Comparison of ENCODE assay signal across 8 cellular contexts in the genomic region with DNA sequence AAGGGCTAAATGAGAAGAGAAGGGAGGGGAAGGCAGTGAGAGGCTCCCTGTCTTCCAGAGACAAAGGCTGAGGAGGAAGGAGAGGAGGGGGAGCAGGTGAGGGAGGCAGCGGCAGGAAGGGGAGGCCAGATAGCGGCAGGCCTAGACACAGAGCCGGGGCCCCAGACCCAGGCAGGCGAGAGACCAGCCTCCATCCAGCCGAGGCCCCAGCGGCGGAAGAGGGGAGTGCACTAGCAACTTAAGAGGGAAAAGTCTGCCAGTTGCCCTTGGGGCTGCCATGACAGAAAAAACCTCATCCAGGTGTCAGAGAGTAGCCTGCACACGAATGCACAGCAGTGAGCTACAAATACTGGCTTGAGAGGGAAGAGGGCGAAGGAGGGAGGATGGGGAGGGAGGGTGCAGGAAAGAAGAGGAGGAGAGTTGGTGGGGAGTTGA. TPM values are rescaled to one million over a fixed set of nuclear protein-coding genes. Genes with fewer than 3 reads are reported as not detected.
DNase-seq lines count a peak whose midpoint lies in the region; ATAC-seq, FAIRE-seq and TF ChIP-seq lines count a peak whose summit lies in the region.

No MANE protein-coding gene starts in this region.

- no TSS peak for BruUV-seq in GM12878 (replicated peaks; lab: Mats Ljungman, UMichigan)

- no peak overlapping the region for H3K9ac ChIP-seq in GM12878 (ENCODE audit: control insufficient read depth, insufficient read depth, low read length)

- H3K4me3 ChIP-seq in GM12878, result no peak overlapping the region

- SMC1A ChIA-PET in GM12878 (lab: Charles Lee; ENCODE audit: uncharacterized antibody, unreplicated experiment), result no interaction called here

- H3K27me3 Mint-ChIP-seq in naive thymus-derived CD8-positive, alpha-beta T cell, result peaks cover 0 to 19% (median 9%) of the 10 kb centered on the region in 5 donors
- H3K27me3 Mint-ChIP-seq in activated T-helper 2 cell treated with anti-CD3 and anti-CD28 coated beads, Interferon-gamma antibody, Interleukin-2, Interleukin-4, amounts not matched to agents 10 μg/mL and 5 μg/mL and 100 μg/mL, durations not matched to agents 14 hours and 24 hours and 36 hours (ENCODE audit: low read depth), result peaks cover 11% of the 10 kb centered on the region

- H3K4me1 Mint-ChIP-seq in naive thymus-derived CD8-positive, alpha-beta T cell, result peaks cover 0 to 6% (median 3%) of the 10 kb centered on the region in 4 donors
- no peaks in the 10 kb centered on the region for H3K4me1 Mint-ChIP-seq in activated T-helper 2 cell treated with anti-CD3 and anti-CD28 coated beads, Interferon-gamma antibody, Interleukin-2, Interleukin-4, amounts not matched to agents 10 μg/mL and 5 μg/mL and 100 μg/mL, durations not matched to agents 14 hours and 24 hours and 36 hours (ENCODE audit: low read depth)

- no peak overlapping the region for H2AFZ ChIP-seq in GM12878 (ENCODE audit: control insufficient read depth, low read depth, low read length)

- CTCF ChIA-PET in GM10248 (lab: Yijun Ruan, JAX), result no interaction called here
- CTCF ChIA-PET in GM12878 (lab: Yijun Ruan, JAX), result interaction anchor here (0.7 kb wide), 1 partner anchor 148 kb away, joined by 3 read pairs; no protein-coding TSS in a partner anchor

- in situ Hi-C loops in GM12878 (cut with MboI), result no loop called here

- peaks cover 0 to 2% of the 10 kb centered on the region in 2 experiments; a peak in 3 of 4 replicates for H3K27me3 ChIP-seq in GM12878 (replicated peaks in 1 of 2; ENCODE audit: control insufficient read depth in 2 of 2, insufficient read depth in 2 of 2, low read length in 1 of 2)

- H3K36me3 Mint-ChIP-seq in naive thymus-derived CD8-positive, alpha-beta T cell, result no peaks in the 10 kb centered on the region
- H3K36me3 Mint-ChIP-seq in activated T-helper 2 cell treated with anti-CD3 and anti-CD28 coated beads, Interferon-gamma antibody, Interleukin-2, Interleukin-4, amounts not matched to agents 10 μg/mL and 5 μg/mL and 100 μg/mL, durations not matched to agents 14 hours and 24 hours and 36 hours (ENCODE audit: low read depth), result no peaks in the 10 kb centered on the region

- POLR2A ChIA-PET in GM10248 (lab: Yijun Ruan, JAX) (no interaction called here), GM12878 (lab: Charles Lee) (no interaction called here)
- POLR2A ChIA-PET in naive thymus-derived CD8-positive, alpha-beta T cell (lab: Charles Lee), result no interaction called here

- H3K36me3 ChIP-seq in GM12878 (ENCODE audit: control insufficient read depth in 2 of 2, insufficient read depth in 2 of 2, low read length in 1 of 2), result no peaks in the 10 kb centered on the region

- H3K27ac Mint-ChIP-seq in naive thymus-derived CD8-positive, alpha-beta T cell, result peak overlapping the region in 1 of 10 donors; percentile 23
- no peak overlapping the region for H3K27ac Mint-ChIP-seq in activated T-helper 2 cell treated with anti-CD3 and anti-CD28 coated beads, Interferon-gamma antibody, Interleukin-2, Interleukin-4, amounts not matched to agents 10 μg/mL and 5 μg/mL and 100 μg/mL, durations not matched to agents 14 hours and 24 hours and 36 hours

- peak; percentile 17 for TF ChIP-seq CTCF in GM10248 (IDR thresholded peaks at IDR 0.05; ENCODE audit: control extremely low read depth, extremely low read depth, low read depth, missing control alignments)
- TF ChIP-seq CTCF in GM12878 (IDR thresholded peaks at IDR 0.05 in 2 of 3, conservative IDR thresholded peaks at IDR 0.05 in 1 of 3; ENCODE audit: control insufficient read depth in 2 of 3, extremely low read depth in 1 of 3, insufficient read depth in 1 of 3, low read depth in 3 of 3, low read length in 3 of 3), result peak; percentile 25 to 61 (median 39); a peak in 4 of 6 replicates

- no peak overlapping the region for H3K4me2 ChIP-seq in GM12878 (ENCODE audit: control insufficient read depth, insufficient read depth)

- ATAC-seq in GM12878, result peak; percentile 90
- peak; percentile 63 to 66 for ATAC-seq in naive thymus-derived CD8-positive, alpha-beta T cell

- no peaks in the 10 kb centered on the region for H4K20me1 ChIP-seq in GM12878 (ENCODE audit: control insufficient read depth, insufficient read depth)

- no peak overlapping the region for H3K4me3 Mint-ChIP-seq in naive thymus-derived CD8-positive, alpha-beta T cell
- H3K4me3 Mint-ChIP-seq in activated T-helper 2 cell treated with anti-CD3 and anti-CD28 coated beads, Interferon-gamma antibody, Interleukin-2, Interleukin-4, amounts not matched to agents 10 μg/mL and 5 μg/mL and 100 μg/mL, durations not matched to agents 14 hours and 24 hours and 36 hours (ENCODE audit: low read depth), result no peak overlapping the region

- no peak for TF ChIP-seq POLR2A in GM12878 (IDR thresholded peaks at IDR 0.05; ENCODE audit: low read depth, low read length)

- DNase-seq in GM10248 (ENCODE audit: extremely low spot score) (no peak), NCI-H510A (lab: John Stamatoyannopoulos, UW) (peak; percentile 38), GM12878 (ENCODE audit: low read depth, low spot score) (no peak), anterior cingulate cortex (lab: John Stamatoyannopoulos, UW) (no peak), COLO829 (ENCODE audit: low spot score) (no peak), COR-L47 (lab: John Stamatoyannopoulos, UW) (no peak)
- no peak for DNase-seq in naive thymus-derived CD8-positive, alpha-beta T cell
- no peak for DNase-seq in activated T-helper 2 cell treated with anti-CD3 and anti-CD28 coated beads, Interferon-gamma antibody, Interleukin-2, Interleukin-4, amounts not matched to agents 10 μg/mL and 5 μg/mL and 100 μg/mL, durations not matched to agents 14 hours and 24 hours and 36 hours (ENCODE audit: low spot score)

- FAIRE-seq in GM12878 (lab: Jason Lieb, UNC), result no peak

- 7% methylated on average over 8 of the region's 9 CpGs for WGBS in GM12878 (ENCODE audit: insufficient coverage, insufficient replicate concordance, low lambda C conversion rate, missing lambda C conversion rate)

- no peaks in the 10 kb centered on the region for H3K79me2 ChIP-seq in GM12878 (ENCODE audit: control insufficient read depth, insufficient read depth, low read length)

- H3K9me3 Mint-ChIP-seq in naive thymus-derived CD8-positive, alpha-beta T cell, result no peaks in the 10 kb centered on the region
- H3K9me3 Mint-ChIP-seq in activated T-helper 2 cell treated with anti-CD3 and anti-CD28 coated beads, Interferon-gamma antibody, Interleukin-2, Interleukin-4, amounts not matched to agents 10 μg/mL and 5 μg/mL and 100 μg/mL, durations not matched to agents 14 hours and 24 hours and 36 hours, result no peaks in the 10 kb centered on the region

- RAD21 ChIA-PET in GM12878 (lab: Charles Lee; ENCODE audit: unreplicated experiment), result no interaction called here

- no peaks in the 10 kb centered on the region for H3K9me3 ChIP-seq in GM12878 (replicated peaks; ENCODE audit: control insufficient read depth, insufficient read depth, low read length)

- TF ChIP-seq EP300 in GM12878 (IDR thresholded peaks at IDR 0.05; ENCODE audit: borderline replicate concordance in 1 of 2, control insufficient read depth in 1 of 2, low read depth in 2 of 2, low read length in 2 of 2), result no peak

- H3K27ac ChIP-seq in GM12878 (ENCODE audit: control insufficient read depth, insufficient read depth), result no peak overlapping the region

- TF ChIP-seq RAD21 in GM12878 (IDR thresholded peaks at IDR 0.05; ENCODE audit: insufficient read depth, low read depth, low read length), result no peak

- no peaks in the 10 kb centered on the region for H3K4me1 ChIP-seq in GM12878 (ENCODE audit: control insufficient read depth, insufficient read depth, low read length)

- intact Hi-C loops in GM12878 (cut with micrococcal nuclease; ENCODE audit: unreplicated experiment), result loop anchor here (10.0 kb wide), 1 partner anchor 219 kb away; no protein-coding TSS in a partner anchor
- intact Hi-C loops in activated T-helper 2 cell treated with anti-CD3 and anti-CD28 coated beads, Interferon-gamma antibody, Interleukin-2, Interleukin-4, amounts not matched to agents 10 μg/mL and 5 μg/mL and 100 μg/mL, durations not matched to agents 14 hours and 24 hours and 36 hours (cut with micrococcal nuclease), result no loop called here

TF ChIP-seq in GM12878, 131 proteins besides CTCF, POLR2A, EP300 and RAD21:
- TF ChIP-seq RCOR1 (conservative IDR thresholded peaks at IDR 0.05; ENCODE audit: low read depth, low read length), result no peak
- 0 out of 2 replicates have a peak, but pooled peaks have one; percentile 21 for TF ChIP-seq YY1 (IDR thresholded peaks at IDR 0.05; ENCODE audit: low read depth, low read length)

RNA-seq across cellular contexts. Expression of a gene that starts 46.7 kb away (rescaled TPM):
- not detected in 2 replicates for total RNA-seq in GM12878 (2013; cell fraction: nucleolus; rRNA removed)
- total RNA-seq in GM12878 (2014; rRNA removed), result not detected in 2 replicates
- total RNA-seq in GM12878 (2014; rRNA removed; fragmentation: Illumina TruSeq; extraction: Trizol), result not detected in 2 replicates
- not detected in 2 replicates for total RNA-seq in GM12878 (2021)
- not detected for polyA plus RNA-seq in GM12878 (2011; ENCODE audit: low read depth)
- not detected in 2 replicates for polyA plus RNA-seq in GM12878 (2011; rRNA removed)
- not detected in 2 replicates for polyA plus RNA-seq in GM12878 (2011; cell fraction: cytosol; rRNA removed)
- polyA plus RNA-seq in GM12878 (2011; cell fraction: nucleus; rRNA removed), result not detected in 2 replicates
- polyA plus RNA-seq in GM12878 (2012), result not detected in 2 replicates
- not detected in 2 replicates for polyA plus RNA-seq in GM12878 (2014; fragmentation: Illumina TruSeq; extraction: Trizol)
- polyA plus RNA-seq in GM12878 (2014; fragmentation: Nextera tagmentation; extraction: Ambion mirVana), result not detected
- polyA plus RNA-seq in GM12878 (2014; rRNA removed), result not detected in 2 replicates
- not detected for polyA plus RNA-seq in GM12878 (2016; fragmentation: Nextera tagmentation; extraction: Ambion mirVana)
- polyA minus RNA-seq in GM12878 (2011; rRNA and poly(A)+ RNA removed), result not detected in 2 replicates
- not detected in 2 replicates for polyA minus RNA-seq in GM12878 (2011; cell fraction: cytosol; rRNA and poly(A)+ RNA removed)
- not detected in 2 replicates for polyA minus RNA-seq in GM12878 (2011; cell fraction: nucleus; rRNA and poly(A)+ RNA removed)
- total RNA-seq in naive thymus-derived CD8-positive, alpha-beta T cell, result not detected
- polyA plus RNA-seq in naive thymus-derived CD8-positive, alpha-beta T cell, result not detected
- 0.21 TPM in 1 of 2 replicates, not detected in the other for total RNA-seq in activated T-helper 2 cell treated with anti-CD3 and anti-CD28 coated beads, Interferon-gamma antibody, Interleukin-2, Interleukin-4, amounts not matched to agents 10 μg/mL and 5 μg/mL and 100 μg/mL, durations not matched to agents 14 hours and 24 hours and 36 hours
